Comparison of ENCODE assay signal across 21 cellular contexts in the genomic region with DNA sequence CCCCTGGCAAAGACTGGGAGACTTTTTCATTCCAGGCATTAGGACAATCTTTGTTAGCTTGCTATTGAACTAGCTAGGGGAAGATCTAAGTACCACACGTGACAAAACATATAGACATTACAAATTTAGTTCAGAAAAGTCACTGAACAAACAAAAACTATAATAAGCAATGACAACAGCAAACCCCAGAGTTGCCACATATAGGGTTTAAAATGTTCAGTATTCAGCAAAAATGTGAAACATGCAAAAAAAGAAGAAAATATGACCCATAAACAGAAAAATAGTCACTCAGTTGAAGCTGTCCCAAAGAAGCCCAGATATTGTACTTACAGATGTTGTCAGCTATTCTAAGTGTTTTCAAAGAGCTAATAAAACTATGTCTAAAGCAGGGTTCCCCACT.
"Had no signal": no experiment of that assay in that cellular context is flagged by ENCODE, and none has a peak within 500 bp of the region (broad histone marks: within the 10 kb centered on the region; RNA-seq: fewer than 3 reads in every experiment).

No MANE protein-coding gene starts in this region.

- DNase-seq: colonic mucosa; cortex of kidney; effector CD8-positive, alpha-beta T cell; effector memory CD8-positive, alpha-beta T cell; endodermal cell; erythroblast; esophagus squamous epithelium; foreskin keratinocyte; heart left ventricle; hypothalamus; immature natural killer cell; left cardiac atrium; left lung; left ventricle myocardium superior; lower lobe of right lung; mucosa of descending colon had no signal

- H3K79me2 ChIP-seq: hepatocyte had no signal

- H3K4me3 ChIP-seq: colonic mucosa, esophagus squamous epithelium, gastroesophageal sphincter, heart left ventricle, hepatocyte, left lung, lower lobe of right lung, mucosa of descending colon had no signal

- H3K4me1 ChIP-seq: colonic mucosa, esophagus squamous epithelium, foreskin keratinocyte, gastroesophageal sphincter, heart left ventricle, left lung, lower lobe of right lung had no signal

- H3K4me3 Mint-ChIP-seq: dendritic cell treated with granulocyte-macrophage colony-stimulating factor and Interleukin-4, amounts not matched to agents 40 ng/mL and 50 ng/mL, for 4 days; effector memory CD8-positive, alpha-beta T cell; endodermal cell; immature natural killer cell; mesothelial cell of epicardium had no signal

- H2AFZ ChIP-seq: hepatocyte had no signal

- H3K36me3 Mint-ChIP-seq: immature natural killer cell, mesothelial cell of epicardium had no signal

- H3K27me3 ChIP-seq: colonic mucosa, esophagus squamous epithelium, foreskin keratinocyte, gastroesophageal sphincter, heart left ventricle, hepatocyte, left lung had no signal

- H3K27me3 Mint-ChIP-seq: dendritic cell treated with granulocyte-macrophage colony-stimulating factor and Interleukin-4, amounts not matched to agents 40 ng/mL and 50 ng/mL, for 4 days; effector memory CD8-positive, alpha-beta T cell had no signal

- H3K27ac ChIP-seq: colonic mucosa, epithelial cell of prostate, esophagus squamous epithelium, foreskin keratinocyte, gastroesophageal sphincter, heart left ventricle, hepatocyte, left lung, lower lobe of right lung had no signal

- H3K9me3 ChIP-seq: colonic mucosa, gastroesophageal sphincter, heart left ventricle, left lung, lower lobe of right lung had no signal

- H3K4me2 ChIP-seq: hepatocyte had no signal

- H3K4me1 Mint-ChIP-seq: endodermal cell, immature natural killer cell, mesothelial cell of epicardium had no signal

- H3K36me3 ChIP-seq: colonic mucosa, esophagus squamous epithelium, gastroesophageal sphincter, heart left ventricle, left lung, lower lobe of right lung had no signal

- H3K27ac Mint-ChIP-seq: dendritic cell treated with granulocyte-macrophage colony-stimulating factor and Interleukin-4, amounts not matched to agents 40 ng/mL and 50 ng/mL, for 4 days; effector memory CD8-positive, alpha-beta T cell; endodermal cell; immature natural killer cell; mesothelial cell of epicardium had no signal

- H3K9me3 Mint-ChIP-seq: endodermal cell had no signal
